ENCODE assay signal across 24 cellular contexts in the genomic region with DNA sequence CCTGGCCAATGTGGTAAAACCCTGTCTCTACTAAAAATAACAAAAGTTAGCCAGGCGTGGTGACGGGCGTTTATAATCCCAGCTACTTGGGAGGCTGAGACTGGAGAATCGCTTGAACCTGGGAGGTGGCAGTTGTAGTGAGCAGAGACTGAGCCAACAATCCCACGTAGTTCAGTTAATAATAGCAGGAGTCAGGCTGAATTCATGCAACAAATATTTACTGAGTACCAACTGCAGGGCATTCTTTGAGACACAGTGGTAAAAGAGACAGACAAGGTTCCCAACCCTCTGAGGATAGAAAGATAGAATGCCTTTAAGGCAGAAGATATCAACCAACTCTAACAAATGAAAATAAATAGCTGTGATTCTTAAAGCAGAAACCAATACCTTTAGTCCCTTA. TPM values are rescaled to one million over a fixed set of nuclear protein-coding genes. Genes with fewer than 3 reads are reported as not detected.
DNase-seq lines count a peak whose midpoint lies in the region; ATAC-seq and TF ChIP-seq lines count a peak whose summit lies in the region.
"Had no signal": no experiment of that assay in that cellular context is flagged by ENCODE, and none has a peak within 500 bp of the region (broad histone marks: within the 10 kb centered on the region; RNA-seq: fewer than 3 reads in every experiment).

No MANE protein-coding gene starts in this region.

- H3F3A ChIP-seq in SK-N-SH (replicated peaks; ENCODE audit: insufficient read depth) (peaks cover 42% of the 10 kb centered on the region), MM.1S (ENCODE audit: insufficient read depth, low read length) (no peaks in the 10 kb centered on the region)

- H3K4me1 ChIP-seq in SK-N-SH (ENCODE audit: control insufficient read depth in 1 of 2, insufficient read depth in 2 of 2, low read depth in 1 of 2, low read length in 1 of 2) (peaks cover 0 to 38% of the 10 kb centered on the region in 2 experiments; a peak in 2 of 4 replicates), heart left ventricle (peaks cover 10 to 79% (median 44%) of the 10 kb centered on the region in 12 donors), psoas muscle (peaks cover 57% of the 10 kb centered on the region), SJCRH30 (peaks cover 4% of the 10 kb centered on the region; the same call in 1 of the 2 replicates), MM.1S (ENCODE audit: low read length) (no peaks in the 10 kb centered on the region)

- H3K27ac Mint-ChIP-seq in activated CD4-positive, alpha-beta T cell treated with anti-CD3 and anti-CD28 coated beads, Interleukin-2, amount 10 ng/mL, durations not matched to agents 24 days and 14 days, result no peak overlapping the region
- H3K27ac Mint-ChIP-seq: activated naive CD8-positive, alpha-beta T cell treated with anti-CD3 and anti-CD28 coated beads, Interleukin-2, amount 10 ng/mL, durations not matched to agents 7 days and 5 days; activated T-helper 1 cell treated with anti-CD3 and anti-CD28 coated beads, Interleukin-12 subunit alpha, Interleukin-12 subunit beta, Interleukin-2, Interleukin-4 antibody, amounts not matched to agents 30 ng/mL and 10 ng/mL and 1 ng/mL, durations not matched to agents 14 hours and 24 hours and 36 hours; brain; CD8-positive, alpha-beta memory T cell; endodermal cell; natural killer cell treated with Interleukin-12 subunit alpha and Interleukin-12 subunit beta and Interleukin-15 and Interleukin-18, amount 100 ng/mL, for 72 hours had no signal

- H3K27me3 ChIP-seq in SK-N-SH (ENCODE audit: insufficient read depth), result no peaks in the 10 kb centered on the region
- no peaks in the 10 kb centered on the region for H3K27me3 ChIP-seq in heart left ventricle
- no peaks in the 10 kb centered on the region for H3K27me3 ChIP-seq in psoas muscle (ENCODE audit: insufficient read depth in 3 of 3, low read length in 2 of 3)
- H3K27me3 ChIP-seq in SJCRH30, result no peaks in the 10 kb centered on the region
- no peaks in the 10 kb centered on the region for H3K27me3 ChIP-seq in MM.1S (replicated peaks; ENCODE audit: insufficient read depth, low read length)
- H3K27me3 ChIP-seq: ovary, right lobe of liver had no signal

- CTCF ChIA-PET in SK-N-SH (lab: Yijun Ruan, JAX), result interaction anchor here (0.7 to 2.5 kb wide), 4 partner anchors 12 to 81 kb away, joined by 3 to 7 read pairs (median 4); no protein-coding TSS in a partner anchor

- no peaks in the 10 kb centered on the region for H4K20me1 ChIP-seq in SK-N-SH (ENCODE audit: insufficient read depth)
- H4K20me1 ChIP-seq in MM.1S (ENCODE audit: insufficient read depth, low read length), result no peaks in the 10 kb centered on the region

- peaks cover 19% of the 10 kb centered on the region for H3K36me3 Mint-ChIP-seq in activated CD4-positive, alpha-beta T cell treated with anti-CD3 and anti-CD28 coated beads, Interleukin-2, amount 10 ng/mL, durations not matched to agents 24 days and 14 days (ENCODE audit: low read depth)
- H3K36me3 Mint-ChIP-seq: natural killer cell treated with Interleukin-12 subunit alpha and Interleukin-12 subunit beta and Interleukin-15 and Interleukin-18, amount 100 ng/mL, for 72 hours had no signal

- ATAC-seq in SK-N-SH treated with all-trans-retinoic acid at 6 μM for 48 hours (peak; percentile 27; the same call in 1 of the 3 replicates), heart left ventricle (peak; percentile 67 to 91 (median 90)), psoas muscle (peak; percentile 92 to 97 (median 94))
- ATAC-seq: GM12878; left colon; natural killer cell treated with Interleukin-12 subunit alpha and Interleukin-12 subunit beta and Interleukin-15 and Interleukin-18, amount 100 ng/mL, for 72 hours had no signal

- no peak overlapping the region for H3K9ac ChIP-seq in SK-N-SH
- no peak overlapping the region for H3K9ac ChIP-seq in MM.1S (ENCODE audit: low read length)

- TF ChIP-seq RAD21 in SK-N-SH (IDR thresholded peaks at IDR 0.05; ENCODE audit: low read length), result no peak

- 94% methylated on average over 5 of the region's 5 CpGs for WGBS in SK-N-SH (ENCODE audit: low lambda C conversion rate)
- WGBS in heart left ventricle, 4 donors, result 52 to 72% (median 61%) methylated on average over 5 of the region's 5 CpGs
- WGBS in psoas muscle, 3 donors, result 31 to 61% (median 32%) methylated on average over 5 of the region's 5 CpGs

- TF ChIP-seq CTCF in SK-N-SH (IDR thresholded peaks at IDR 0.05) (no peak), heart left ventricle (IDR thresholded peaks at IDR 0.05) (no peak), psoas muscle (IDR thresholded peaks at IDR 0.05) (no peak), MM.1S (IDR thresholded peaks at IDR 0.05; ENCODE audit: low read length) (no peak)

- H3K4me1 Mint-ChIP-seq in activated CD4-positive, alpha-beta T cell treated with anti-CD3 and anti-CD28 coated beads, Interleukin-2, amount 10 ng/mL, durations not matched to agents 24 days and 14 days, result peaks cover 6% of the 10 kb centered on the region

- H3K79me2 ChIP-seq in SK-N-SH (ENCODE audit: insufficient read depth) (peaks cover 82% of the 10 kb centered on the region), MM.1S (ENCODE audit: low read length) (peaks cover 87% of the 10 kb centered on the region)

- H3K4me3 ChIP-seq in SK-N-SH (ENCODE audit: low read depth in 2 of 2, low read length in 1 of 2), result no peak overlapping the region
- no peak overlapping the region for H3K4me3 ChIP-seq in heart left ventricle
- H3K4me3 ChIP-seq in psoas muscle, result peak overlapping the region; percentile 30
- no peak overlapping the region for H3K4me3 ChIP-seq in SJCRH30
- no peak overlapping the region for H3K4me3 ChIP-seq in MM.1S (ENCODE audit: low read length)
- H3K4me3 ChIP-seq: GM12878, ovary, right lobe of liver had no signal

- no peaks in the 10 kb centered on the region for H3K9me3 ChIP-seq in SK-N-SH
- H3K9me3 ChIP-seq in heart left ventricle, result peaks cover 0 to 5% (median 0%) of the 10 kb centered on the region in 12 donors
- H3K9me3 ChIP-seq in psoas muscle, result no peaks in the 10 kb centered on the region
- no peaks in the 10 kb centered on the region for H3K9me3 ChIP-seq in SJCRH30 (replicated peaks)
- H3K9me3 ChIP-seq in MM.1S (replicated peaks; ENCODE audit: insufficient read depth, low read length), result no peaks in the 10 kb centered on the region
- H3K9me3 ChIP-seq: ovary, right lobe of liver had no signal

- no peak overlapping the region for H3K4me3 Mint-ChIP-seq in activated CD4-positive, alpha-beta T cell treated with anti-CD3 and anti-CD28 coated beads, Interleukin-2, amount 10 ng/mL, durations not matched to agents 24 days and 14 days
- H3K4me3 Mint-ChIP-seq: activated naive CD8-positive, alpha-beta T cell treated with anti-CD3 and anti-CD28 coated beads, Interleukin-2, amount 10 ng/mL, durations not matched to agents 7 days and 5 days; activated T-helper 1 cell treated with anti-CD3 and anti-CD28 coated beads, Interleukin-12 subunit alpha, Interleukin-12 subunit beta, Interleukin-2, Interleukin-4 antibody, amounts not matched to agents 30 ng/mL and 10 ng/mL and 1 ng/mL, durations not matched to agents 14 hours and 24 hours and 36 hours; brain; CD8-positive, alpha-beta memory T cell; endodermal cell; natural killer cell treated with Interleukin-12 subunit alpha and Interleukin-12 subunit beta and Interleukin-15 and Interleukin-18, amount 100 ng/mL, for 72 hours had no signal

- H2AFZ ChIP-seq in SK-N-SH (ENCODE audit: low read depth), result no peak overlapping the region
- no peak overlapping the region for H2AFZ ChIP-seq in MM.1S (ENCODE audit: low read length)

- no peak for TF ChIP-seq POLR2A in heart left ventricle (IDR thresholded peaks at IDR 0.05)

- intact Hi-C loops in heart left ventricle (cut with DNase I) (loop anchor here in 2 of 10 donors (5.0 kb wide), 2 partner anchors 33 to 38 kb away; partner anchors contain the start of gene SPOP (in 1 of the 2)), psoas muscle (cut with DNase I) (loop anchor here in 1 of 2 donors (5.0 kb wide), 1 partner anchor 38 kb away; the partner anchor contains the start of gene SPOP)
- intact Hi-C loops in activated CD4-positive, alpha-beta T cell treated with anti-CD3 and anti-CD28 coated beads, Interleukin-2, amount 10 ng/mL, durations not matched to agents 24 days and 14 days (cut with micrococcal nuclease), result no loop called here

- TF ChIP-seq EP300 in SK-N-SH (IDR thresholded peaks at IDR 0.05; ENCODE audit: borderline replicate concordance in 1 of 2, low read depth in 1 of 2, low read length in 1 of 2), result no peak

- H3K4me2 ChIP-seq in SK-N-SH (no peak overlapping the region), MM.1S (ENCODE audit: low read depth, low read length) (no peak overlapping the region)

- H3K36me3 ChIP-seq in SK-N-SH (replicated peaks in 1 of 2; ENCODE audit: control insufficient read depth in 1 of 2, insufficient read depth in 2 of 2, low read length in 1 of 2) (peaks cover 0 to 28% of the 10 kb centered on the region in 2 experiments), heart left ventricle (peaks cover 0 to 5% (median 0%) of the 10 kb centered on the region in 9 donors), psoas muscle (ENCODE audit: insufficient read depth in 1 of 2, low read depth in 1 of 2) (no peaks in the 10 kb centered on the region), SJCRH30 (0 out of 2 replicates have a peak, but pooled peaks cover 3% of the 10 kb centered on the region), MM.1S (replicated peaks; ENCODE audit: insufficient read depth, low read length) (no peaks in the 10 kb centered on the region)
- H3K36me3 ChIP-seq: ovary, right lobe of liver had no signal

- H3K27me3 Mint-ChIP-seq in activated CD4-positive, alpha-beta T cell treated with anti-CD3 and anti-CD28 coated beads, Interleukin-2, amount 10 ng/mL, durations not matched to agents 24 days and 14 days, result no peaks in the 10 kb centered on the region
- H3K27me3 Mint-ChIP-seq: activated naive CD8-positive, alpha-beta T cell treated with anti-CD3 and anti-CD28 coated beads, Interleukin-2, amount 10 ng/mL, durations not matched to agents 7 days and 5 days; brain; CD8-positive, alpha-beta memory T cell; natural killer cell treated with Interleukin-12 subunit alpha and Interleukin-12 subunit beta and Interleukin-15 and Interleukin-18, amount 100 ng/mL, for 72 hours had no signal

- DNase-seq in SK-N-SH, result no peak
- DNase-seq in heart left ventricle, result no peak
- no peak for DNase-seq in psoas muscle
- no peak for DNase-seq in activated T-cell treated with anti-CD3 and anti-CD28 coated beads for 4 hours
- no peak for DNase-seq in activated CD4-positive, alpha-beta T cell treated with anti-CD3 and anti-CD28 coated beads, Interleukin-2, amount 10 ng/mL, durations not matched to agents 24 days and 14 days
- DNase-seq in SJCRH30, result no peak
- no peak for DNase-seq in MM.1S
- DNase-seq: activated naive CD8-positive, alpha-beta T cell treated with anti-CD3 and anti-CD28 coated beads, Interleukin-2, amount 10 ng/mL, durations not matched to agents 7 days and 5 days; CD8-positive, alpha-beta memory T cell; DMS79; endodermal cell; left colon; NCI-H1092; NCI-H2029; NCI-H2227 treated with DMSO at 0.1 percent for 48 hours; NCI-H748 treated with DMSO at 0.1 percent for 48 hours; ovary; right lobe of liver had no signal

- H3K9me2 ChIP-seq in SK-N-SH, result no peaks in the 10 kb centered on the region
- no peaks in the 10 kb centered on the region for H3K9me2 ChIP-seq in MM.1S (replicated peaks; ENCODE audit: insufficient read depth, low read length)

- H3K9me3 Mint-ChIP-seq in activated CD4-positive, alpha-beta T cell treated with anti-CD3 and anti-CD28 coated beads, Interleukin-2, amount 10 ng/mL, durations not matched to agents 24 days and 14 days, result no peaks in the 10 kb centered on the region
- H3K9me3 Mint-ChIP-seq: CD8-positive, alpha-beta memory T cell; natural killer cell treated with Interleukin-12 subunit alpha and Interleukin-12 subunit beta and Interleukin-15 and Interleukin-18, amount 100 ng/mL, for 72 hours had no signal

- POLR2A ChIA-PET in SK-N-SH (lab: Yijun Ruan, JAX), result no interaction called here

- no peak overlapping the region for H3K27ac ChIP-seq in SK-N-SH (ENCODE audit: low read depth in 2 of 2, low read length in 1 of 2)
- H3K27ac ChIP-seq in heart left ventricle, result peak overlapping the region in 11 of 12 donors; percentile 32 to 91 (median 60)
- H3K27ac ChIP-seq in psoas muscle, result peak overlapping the region; percentile 62
- no peak overlapping the region for H3K27ac ChIP-seq in SJCRH30
- no peak overlapping the region for H3K27ac ChIP-seq in MM.1S (ENCODE audit: low read length)
- H3K27ac ChIP-seq: 22Rv1, ovary, right lobe of liver had no signal

RNA-seq across cellular contexts. Expression of gene SPOP, which starts 39.1 kb away (rescaled TPM):
- polyA plus RNA-seq in SK-N-SH (2012; rRNA removed) (43.5 and 54.0 TPM in 2 replicates), heart left ventricle (10 to 100 TPM; 28.5 to 72.0 TPM), psoas muscle (10 to 100 TPM; 31.2 to 64.9 (median 35.5) TPM)
- polyA plus RNA-seq in SK-N-SH (2012; cell fraction: cytosol; rRNA removed), result 38.1 and 44.5 TPM in 2 replicates
- polyA plus RNA-seq in SK-N-SH (2012; cell fraction: nucleus; rRNA removed), result 67.4 and 68.6 TPM in 2 replicates
- total RNA-seq in heart left ventricle (10 to 100 TPM; 46.7 to 96.1 (median 60.4) TPM), psoas muscle (10 to 100 TPM; 37.1 to 59.7 (median 52.0) TPM)
- 56.0 and 61.4 TPM in 2 replicates for total RNA-seq in activated CD4-positive, alpha-beta T cell treated with anti-CD3 and anti-CD28 coated beads, Interleukin-2, amount 10 ng/mL, durations not matched to agents 24 days and 14 days
- 31.3 and 33.0 TPM in 2 replicates for total RNA-seq in SJCRH30 (2014; rRNA removed; shearing (Covaris generic))

Comparison
In these comparisons a context has a peak if more than half of its experiments do, and no peak if none do; other contexts are left out.
1. ATAC-seq: peak in every context shown above with its lines; median percentile 94 in psoas muscle; 90 in heart left ventricle; 27 in SK-N-SH treated with all-trans-retinoic acid at 6 μM for 48 hours.
2. H3K27ac ChIP-seq: peak in heart left ventricle (11 of 12) and psoas muscle (single experiment); none in SK-N-SH (0 of 2), SJCRH30 (single experiment) and MM.1S (single experiment).